Comparison of ENCODE assay signal across 1 cellular context in genomic region chr2:42147641-42148274, GRCh38.
TF ChIP-seq lines count a peak whose summit lies in the region.

No MANE protein-coding gene starts in this region.

TF ChIP-seq in HepG2, 621 proteins besides CTCF, POLR2A, EP300 and RAD21 (continued from another document and continues in another):
- 0 out of 2 replicates have a peak, but pooled peaks have one; percentile 52 for TF ChIP-seq ZSCAN5A (CRISPR knock-in tag; IDR thresholded peaks at IDR 0.05; ENCODE audit: borderline replicate concordance)
- TF ChIP-seq PHF5A (CRISPR knock-in tag; IDR thresholded peaks at IDR 0.05; ENCODE audit: low read depth, unreplicated experiment): no peak
- TF ChIP-seq TEAD3 (CRISPR knock-in tag; optimal IDR thresholded peaks at IDR 0.05; ENCODE audit: borderline replicate concordance): peak; percentile 59
- TF ChIP-seq ZNF557 (CRISPR knock-in tag; IDR thresholded peaks at IDR 0.05): no peak
- peak; percentile 56 for TF ChIP-seq ASH2L (IDR thresholded peaks at IDR 0.05; ENCODE audit: insufficient read length, low read depth, low read length)
- no peak for TF ChIP-seq HBP1 (CRISPR knock-in tag; IDR thresholded peaks at IDR 0.05; ENCODE audit: low read depth)
- no peak for TF ChIP-seq TRAFD1 (CRISPR knock-in tag; IDR thresholded peaks at IDR 0.05; ENCODE audit: borderline replicate concordance)
- TF ChIP-seq ZNF784 (CRISPR knock-in tag; IDR thresholded peaks at IDR 0.05; ENCODE audit: borderline replicate concordance): no peak
- TF ChIP-seq THYN1 (CRISPR knock-in tag; IDR thresholded peaks at IDR 0.05; ENCODE audit: borderline replicate concordance, low read depth): 0 out of 2 replicates have a peak, but pooled peaks have one; percentile 71
- no peak for TF ChIP-seq ZSCAN25 (CRISPR knock-in tag; IDR thresholded peaks at IDR 0.05)
- no peak for TF ChIP-seq MTA3 (CRISPR knock-in tag; IDR thresholded peaks at IDR 0.05)
- TF ChIP-seq AFF4 (CRISPR knock-in tag; IDR thresholded peaks at IDR 0.05): no peak
- no peak for TF ChIP-seq ETS1 (CRISPR knock-in tag; IDR thresholded peaks at IDR 0.05)
- TF ChIP-seq KAT7 (CRISPR knock-in tag; IDR thresholded peaks at IDR 0.05; ENCODE audit: borderline replicate concordance): peak; percentile 20; the same call in 1 of the 2 replicates
- TF ChIP-seq KMT2A (CRISPR knock-in tag; IDR thresholded peaks at IDR 0.05): 0 out of 2 replicates have a peak, but pooled peaks have one; percentile 27
- TF ChIP-seq TRIM24 (CRISPR knock-in tag; IDR thresholded peaks at IDR 0.05): no peak
- no peak; the same call in 1 of the 2 replicates for TF ChIP-seq SOX5 (CRISPR knock-in tag; IDR thresholded peaks at IDR 0.05; ENCODE audit: borderline replicate concordance)
- no peak for TF ChIP-seq HOXA3 (CRISPR knock-in tag; IDR thresholded peaks at IDR 0.05)
- peak; percentile 63; the same call in 1 of the 2 replicates for TF ChIP-seq ZGPAT (CRISPR knock-in tag; IDR thresholded peaks at IDR 0.05)
- no peak for TF ChIP-seq ZBTB21 (CRISPR knock-in tag; IDR thresholded peaks at IDR 0.05)
- TF ChIP-seq ZNF619 (CRISPR knock-in tag; IDR thresholded peaks at IDR 0.05): no peak
- no peak for TF ChIP-seq PRDM4 (CRISPR knock-in tag; IDR thresholded peaks at IDR 0.05; ENCODE audit: borderline replicate concordance)
- TF ChIP-seq JUN (CRISPR knock-in tag; IDR thresholded peaks at IDR 0.05): no peak
- TF ChIP-seq RXRA (CRISPR knock-in tag; IDR thresholded peaks at IDR 0.05): 0 out of 2 replicates have a peak, but pooled peaks have one; percentile 22
- peak; percentile 60; the same call in 1 of the 2 replicates for TF ChIP-seq ZNF614 (CRISPR knock-in tag; IDR thresholded peaks at IDR 0.05; ENCODE audit: borderline replicate concordance)
- TF ChIP-seq CREBL2 (CRISPR knock-in tag; IDR thresholded peaks at IDR 0.05; ENCODE audit: borderline replicate concordance): no peak
- TF ChIP-seq BRF2 (CRISPR knock-in tag; IDR thresholded peaks at IDR 0.05): no peak
- peak; percentile 77 for TF ChIP-seq ZBTB38 (CRISPR knock-in tag; IDR thresholded peaks at IDR 0.05)
- no peak for TF ChIP-seq CENPT (CRISPR knock-in tag; IDR thresholded peaks at IDR 0.05; ENCODE audit: low read depth)
- 0 out of 2 replicates have a peak, but pooled peaks have one; percentile 13 for TF ChIP-seq TFE3 (CRISPR knock-in tag; IDR thresholded peaks at IDR 0.05)
- TF ChIP-seq SNAPC5 (CRISPR knock-in tag; IDR thresholded peaks at IDR 0.05; ENCODE audit: borderline replicate concordance): no peak; the same call in 1 of the 2 replicates
- TF ChIP-seq CSRNP1 (CRISPR knock-in tag; IDR thresholded peaks at IDR 0.05): 0 out of 2 replicates have a peak, but pooled peaks have one; percentile 6
